9 cellular contexts compared by ENCODE assay signal in the genomic region with DNA sequence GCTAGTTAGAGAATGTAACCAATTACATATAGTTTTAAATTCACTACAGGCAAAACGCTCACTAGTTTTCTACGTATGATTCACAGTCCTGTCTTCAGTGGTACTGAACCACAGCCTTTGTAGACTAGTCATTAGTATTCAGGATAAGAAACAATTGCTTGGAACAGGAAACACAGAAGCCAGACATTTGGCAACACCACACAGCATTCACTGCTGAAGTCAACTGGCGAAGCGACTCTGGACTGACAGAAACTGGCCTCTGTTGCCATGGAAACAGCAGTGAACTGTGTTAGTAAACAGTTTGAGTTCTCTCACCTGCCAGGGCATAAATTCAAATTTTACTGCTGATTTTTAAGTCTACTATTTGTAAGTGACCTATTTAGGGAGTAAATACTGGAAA. TPM values are rescaled to one million over a fixed set of nuclear protein-coding genes. Genes with fewer than 3 reads are reported as not detected.
A peak's percentile ranks its signal among the peaks of the same experiment; 100 is the strongest.
DNase-seq lines count a peak whose midpoint lies in the region; ATAC-seq and TF ChIP-seq lines count a peak whose summit lies in the region.
"Had no signal": no experiment of that assay in that cellular context is flagged by ENCODE, and none has a peak within 500 bp of the region (broad histone marks: within the 10 kb centered on the region; RNA-seq: fewer than 3 reads in every experiment).

No MANE protein-coding gene starts in this region.

- no peaks in the 10 kb centered on the region for H3K36me3 Mint-ChIP-seq in activated CD8-positive, alpha-beta memory T cell treated with anti-CD3 and anti-CD28 coated beads, Interleukin-2, amount 10 ng/mL, durations not matched to agents 7 days and 5 days

- no peaks in the 10 kb centered on the region for H3K27me3 Mint-ChIP-seq in activated CD8-positive, alpha-beta memory T cell treated with anti-CD3 and anti-CD28 coated beads, Interleukin-2, amount 10 ng/mL, durations not matched to agents 7 days and 5 days

- H3K79me2 ChIP-seq in mesendoderm (ENCODE audit: control insufficient read depth, insufficient read depth, low read length): no peaks in the 10 kb centered on the region

- H3K23ac ChIP-seq in mesendoderm (ENCODE audit: low read length): no peak overlapping the region

- H4K5ac ChIP-seq in mesendoderm (ENCODE audit: low read length): no peak overlapping the region

- H4K8ac ChIP-seq in mesendoderm (ENCODE audit: low read depth, low read length): no peak overlapping the region

- no peaks in the 10 kb centered on the region for H3K36me3 ChIP-seq in ectodermal cell (ENCODE audit: control insufficient read depth, insufficient read depth, low read length)
- no peaks in the 10 kb centered on the region for H3K36me3 ChIP-seq in mesendoderm (ENCODE audit: control insufficient read depth, insufficient read depth, low read length)
- no peaks in the 10 kb centered on the region for H3K36me3 ChIP-seq in spleen

- H2AK5ac ChIP-seq in mesendoderm (ENCODE audit: low read length): no peak overlapping the region

- H3K4me3 ChIP-seq in ectodermal cell (ENCODE audit: insufficient read depth, low read depth, low read length) (no peak overlapping the region), mesendoderm (ENCODE audit: low read length) (no peak overlapping the region), spleen (no peak overlapping the region)

- in situ Hi-C loops in KBM-7 (cut with MboI; ENCODE audit: low pct_unique_long_range_greater_than_20kb, low sequenced_read_pairs): no loop called here

- H3K27ac ChIP-seq in ectodermal cell (ENCODE audit: insufficient read depth, low read depth, low read length, poor library complexity, severe bottlenecking): peak overlapping the region; percentile 52
- H3K27ac ChIP-seq in mesendoderm (ENCODE audit: low read depth, low read length): no peak overlapping the region
- no peak overlapping the region for H3K27ac ChIP-seq in spleen

- no peak overlapping the region for H2BK15ac ChIP-seq in mesendoderm (replicated peaks; ENCODE audit: low read depth)

- no peaks in the 10 kb centered on the region for H3K4me1 Mint-ChIP-seq in activated CD8-positive, alpha-beta memory T cell treated with anti-CD3 and anti-CD28 coated beads, Interleukin-2, amount 10 ng/mL, durations not matched to agents 7 days and 5 days

- intact Hi-C loops in spleen (cut with DNase I; ENCODE audit: low total_unique reads): no loop called here

- TF ChIP-seq POLR2A in spleen (IDR thresholded peaks at IDR 0.05): no peak

- DNase-seq in DMS53 treated with DMSO at 0.1 percent for 48 hours (lab: John Stamatoyannopoulos, UW; ENCODE audit: unreplicated experiment) (peak; percentile 64), NCI-H2029 (lab: John Stamatoyannopoulos, UW) (peak; percentile 95), mesendoderm (peak; percentile 76), KBM-7 (no peak), spleen (no peak)
- no peak for DNase-seq in activated CD8-positive, alpha-beta memory T cell treated with anti-CD3 and anti-CD28 coated beads, Interleukin-2, amount 10 ng/mL, durations not matched to agents 7 days and 5 days
- DNase-seq: PC-3 had no signal

- peaks cover 3% of the 10 kb centered on the region for H3K9me3 Mint-ChIP-seq in activated CD8-positive, alpha-beta memory T cell treated with anti-CD3 and anti-CD28 coated beads, Interleukin-2, amount 10 ng/mL, durations not matched to agents 7 days and 5 days (ENCODE audit: low read depth)

- no peak overlapping the region for H3K27ac Mint-ChIP-seq in activated CD8-positive, alpha-beta memory T cell treated with anti-CD3 and anti-CD28 coated beads, Interleukin-2, amount 10 ng/mL, durations not matched to agents 7 days and 5 days

- H3K4ac ChIP-seq in mesendoderm (ENCODE audit: low read depth, low read length): no peak overlapping the region

- H3K4me3 Mint-ChIP-seq in activated CD8-positive, alpha-beta memory T cell treated with anti-CD3 and anti-CD28 coated beads, Interleukin-2, amount 10 ng/mL, durations not matched to agents 7 days and 5 days: no peak overlapping the region

- H3K4me2 ChIP-seq in mesendoderm (ENCODE audit: low read length): no peak overlapping the region

- no peak overlapping the region for H3K18ac ChIP-seq in mesendoderm (ENCODE audit: low read length)

- no peak for ATAC-seq in activated CD8-positive, alpha-beta memory T cell treated with anti-CD3 and anti-CD28 coated beads, Interleukin-2, amount 10 ng/mL, durations not matched to agents 7 days and 5 days
- ATAC-seq in HG03139 (IDR thresholded peaks at IDR 0.05; ENCODE audit: unreplicated experiment): no peak
- ATAC-seq: PC-3 had no signal

- CTCF ChIA-PET in activated CD8-positive, alpha-beta memory T cell treated with anti-CD3 and anti-CD28 coated beads, Interleukin-2, amount 10 ng/mL, durations not matched to agents 7 days and 5 days (lab: Charles Lee): no interaction called here

- 73 to 75% methylated on average over 4 of the region's 4 CpGs for WGBS in ectodermal cell, 2 experiments
- WGBS in mesendoderm (ENCODE audit: extremely low coverage, insufficient coverage, low lambda C conversion rate): no CpG with 5 or more reads among the region's 4 CpGs
- WGBS in spleen, 5 donors: 47 to 77% (median 61%) methylated on average over 4 of the region's 4 CpGs

- no peak overlapping the region for H3K56ac ChIP-seq in mesendoderm (ENCODE audit: low read length)

- no peaks in the 10 kb centered on the region for H3K79me1 ChIP-seq in mesendoderm (ENCODE audit: low read length)

- no peak for TF ChIP-seq CTCF in spleen (IDR thresholded peaks at IDR 0.05 in 8 of 11, conservative IDR thresholded peaks at IDR 0.05 in 3 of 11)

- no peak overlapping the region for H3K9ac ChIP-seq in mesendoderm (ENCODE audit: low read length)

- H3K27me3 ChIP-seq in ectodermal cell (ENCODE audit: control insufficient read depth, insufficient read depth, low read length, poor library complexity, severe bottlenecking) (no peaks in the 10 kb centered on the region), mesendoderm (ENCODE audit: insufficient read depth, low read length, poor library complexity) (no peaks in the 10 kb centered on the region), spleen (replicated peaks in 1 of 7) (no peaks in the 10 kb centered on the region)

- H3K4me1 ChIP-seq in ectodermal cell (ENCODE audit: control insufficient read depth, insufficient read depth, low read length) (peaks cover 3% of the 10 kb centered on the region), mesendoderm (ENCODE audit: control insufficient read depth, low read depth, low read length) (no peaks in the 10 kb centered on the region), spleen (no peaks in the 10 kb centered on the region)

- H2BK120ac ChIP-seq in mesendoderm (ENCODE audit: low read depth, low read length): peak overlapping the region; percentile 14

- H2BK5ac ChIP-seq in mesendoderm (ENCODE audit: low read length): no peak overlapping the region

- H3K9me3 ChIP-seq in ectodermal cell (ENCODE audit: control insufficient read depth, low read length) (no peaks in the 10 kb centered on the region), spleen (no peaks in the 10 kb centered on the region)

RNA-seq across cellular contexts. Expression of a gene that starts 57.6 kb away (rescaled TPM):
- polyA plus RNA-seq in ectodermal cell (2013, experiment 1 of 4): 132 TPM
- polyA plus RNA-seq in ectodermal cell (2013, experiment 2 of 4): 119 TPM
- 76.6 TPM for polyA plus RNA-seq in ectodermal cell (2013, experiment 3 of 4)
- polyA plus RNA-seq in ectodermal cell (2013, experiment 4 of 4): 81.2 TPM
- 2.9 TPM for polyA plus RNA-seq in mesendoderm (2013, experiment 1 of 2)
- 3.5 TPM for polyA plus RNA-seq in mesendoderm (2013, experiment 2 of 2)
- not detected for total RNA-seq in activated CD8-positive, alpha-beta memory T cell treated with anti-CD3 and anti-CD28 coated beads, Interleukin-2, amount 10 ng/mL, durations not matched to agents 7 days and 5 days
- 10 to 100 TPM in 6 of 7 donors, 1 to 10 TPM in 1; 7.3 to 40.6 (median 18.4) TPM for total RNA-seq in spleen
- polyA plus RNA-seq in spleen: 1 to 10 TPM; 3.0 to 4.3 (median 3.2) TPM

Comparison
In these comparisons a context has a peak if more than half of its experiments do, and no peak if none do; other contexts are left out.
1. DNase-seq: peak in DMS53 treated with DMSO at 0.1 percent for 48 hours (single experiment), NCI-H2029 (single experiment) and mesendoderm (single experiment); none in activated CD8-positive, alpha-beta memory T cell treated with anti-CD3 and anti-CD28 coated beads, Interleukin-2, amount 10 ng/mL, durations not matched to agents 7 days and 5 days (single experiment), KBM-7 (single experiment) and spleen (single experiment).
2. RNA of a gene that starts 57.6 kb away (total RNA-seq): 7.3 to 40.6 TPM in spleen; not detected in activated CD8-positive, alpha-beta memory T cell treated with anti-CD3 and anti-CD28 coated beads, Interleukin-2, amount 10 ng/mL, durations not matched to agents 7 days and 5 days; every median in the first group is over 4 times any median in the second.